In the genomic region with DNA sequence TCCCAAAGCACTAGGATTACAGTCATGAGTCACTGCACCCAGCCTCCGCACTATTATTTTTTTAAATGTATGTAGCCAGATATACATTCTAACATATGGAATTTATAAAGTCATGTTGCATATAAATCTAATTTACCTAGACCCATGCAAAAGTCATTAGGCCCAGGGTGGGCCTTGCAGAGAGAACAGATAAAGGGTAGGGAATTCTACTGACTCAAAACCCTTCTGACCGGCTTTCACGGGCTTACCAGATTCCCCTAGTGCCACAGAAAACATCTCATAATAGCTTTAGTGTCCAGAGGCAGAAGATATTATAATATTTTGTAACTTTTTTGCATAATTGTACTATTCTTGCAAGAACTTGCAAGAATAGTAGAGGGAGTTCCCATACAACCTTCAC, we compare ENCODE assay signal across 21 cellular contexts.
"Had no signal": no experiment of that assay in that cellular context is flagged by ENCODE, and none has a peak within 500 bp of the region (broad histone marks: within the 10 kb centered on the region; RNA-seq: fewer than 3 reads in every experiment).

No MANE protein-coding gene starts in this region.

- H3K27me3 ChIP-seq: SJSA1 had no signal

- ATAC-seq: HepG2 had no signal

- H3K27ac ChIP-seq: SJSA1 had no signal

- H3K9me3 ChIP-seq: SJSA1 had no signal

- DNase-seq: IMR-90, Karpas-422, KG1, MM.1S, NCI-H1092 treated with DMSO at 0.1 percent for 48 hours, NCI-H1436, NCI-H187, NCI-H2029, NCI-H2081 treated with DMSO at 0.1 percent for 48 hours, NCI-H2171, NCI-H226, NCI-H446, NCI-H510A, NCI-H524 treated with DMSO at 0.1 percent for 48 hours, NCI-H69, NCI-H774, Right ventricle myocardium superior, RPMI8226, SIG-M5 had no signal

- H3K4me3 ChIP-seq: SJSA1 had no signal

- H3K4me1 ChIP-seq: SJSA1 had no signal

- H3K36me3 ChIP-seq: SJSA1 had no signal
